Comparison of ENCODE assay signal across 8 cellular contexts in genomic region chr1:3900969-3901529, GRCh38. TPM values are rescaled to one million over a fixed set of nuclear protein-coding genes. Genes with fewer than 3 reads are reported as not detected.
A peak's percentile ranks its signal among the peaks of the same experiment; 100 is the strongest.
DNase-seq lines count a peak whose midpoint lies in the region; ATAC-seq and TF ChIP-seq lines count a peak whose summit lies in the region.

No MANE protein-coding gene starts in this region.

- POLR2A ChIA-PET in SK-N-SH (lab: Yijun Ruan, JAX): interaction anchor here (0.6 kb wide), 1 partner anchor 925 kb away, joined by 3 read pairs; no protein-coding TSS in a partner anchor

- peak overlapping the region; percentile 96 to 97 for H3K27ac Mint-ChIP-seq in activated naive CD4-positive, alpha-beta T cell treated with anti-CD3 and anti-CD28 coated beads, Interleukin-2, amount 50 U/mL, for 72 hours

- peaks cover 23 to 28% of the 10 kb centered on the region in 2 donors for H3K36me3 Mint-ChIP-seq in activated naive CD4-positive, alpha-beta T cell treated with anti-CD3 and anti-CD28 coated beads, Interleukin-2, amount 50 U/mL, for 72 hours

- H3K9ac ChIP-seq in SK-N-SH: peak overlapping the region; percentile 96

- peak; percentile 62 to 77 for ATAC-seq in activated naive CD4-positive, alpha-beta T cell treated with anti-CD3 and anti-CD28 coated beads, Interleukin-2, amount 50 U/mL, for 72 hours

- H3K27ac ChIP-seq in SK-N-SH (ENCODE audit: low read depth in 2 of 2, low read length in 1 of 2) (peak overlapping the region; percentile 91 to 97), suprapubic skin (peak overlapping the region; percentile 91)

- peaks cover 4 to 5% of the 10 kb centered on the region in 2 donors for H3K9me3 Mint-ChIP-seq in activated naive CD4-positive, alpha-beta T cell treated with anti-CD3 and anti-CD28 coated beads, Interleukin-2, amount 50 U/mL, for 72 hours

- H3K9me2 ChIP-seq in SK-N-SH: no peaks in the 10 kb centered on the region

- DNase-seq in ELF-1 (ENCODE audit: low read depth, low spot score) (peak; percentile 98), GOT3 (lab: John Stamatoyannopoulos, UW) (peak; percentile 74), LHCN-M2 (ENCODE audit: low read depth) (peak; percentile 93), SK-N-SH (peak; percentile 98), globus pallidus (ENCODE audit: low spot score) (peak; percentile 97), nucleus accumbens (lab: John Stamatoyannopoulos, UW) (peak; percentile 48 to 97 (median 90)), suprapubic skin (ENCODE audit: low spot score in 2 of 2) (peak; percentile 98 to 99)
- peak; percentile 94 to 96 for DNase-seq in activated naive CD4-positive, alpha-beta T cell treated with anti-CD3 and anti-CD28 coated beads, Interleukin-2, amount 50 U/mL, for 72 hours (ENCODE audit: low spot score in 2 of 2)

- H3K36me3 ChIP-seq in SK-N-SH (replicated peaks in 1 of 2; ENCODE audit: control insufficient read depth in 1 of 2, insufficient read depth in 2 of 2, low read length in 1 of 2) (peaks cover 0 to 12% of the 10 kb centered on the region in 2 experiments), suprapubic skin (no peaks in the 10 kb centered on the region)

- TF ChIP-seq POLR2A in suprapubic skin (IDR thresholded peaks at IDR 0.05): no peak

- H4K20me1 ChIP-seq in SK-N-SH (ENCODE audit: insufficient read depth): 0 out of 2 replicates have a peak, but pooled peaks cover 6% of the 10 kb centered on the region

- no peaks in the 10 kb centered on the region for H3K27me3 ChIP-seq in SK-N-SH (ENCODE audit: insufficient read depth)
- no peaks in the 10 kb centered on the region for H3K27me3 ChIP-seq in suprapubic skin

- H3F3A ChIP-seq in SK-N-SH (replicated peaks; ENCODE audit: insufficient read depth): no peaks in the 10 kb centered on the region

- 6% methylated on average over 6 of the region's 51 CpGs for WGBS in SK-N-SH (ENCODE audit: low lambda C conversion rate)
- 0% methylated on average over 4 of the region's 51 CpGs for WGBS in suprapubic skin

- no peaks in the 10 kb centered on the region for H3K9me3 ChIP-seq in SK-N-SH
- H3K9me3 ChIP-seq in suprapubic skin: no peaks in the 10 kb centered on the region

- H3K4me1 ChIP-seq in SK-N-SH (ENCODE audit: control insufficient read depth in 1 of 2, insufficient read depth in 2 of 2, low read depth in 1 of 2, low read length in 1 of 2) (peaks cover 0 to 18% of the 10 kb centered on the region in 2 experiments; a peak in 1 of 4 replicates), suprapubic skin (peaks cover 14% of the 10 kb centered on the region)

- H3K79me2 ChIP-seq in SK-N-SH (ENCODE audit: insufficient read depth): peaks cover 39% of the 10 kb centered on the region

- TF ChIP-seq RAD21 in SK-N-SH (IDR thresholded peaks at IDR 0.05; ENCODE audit: low read length): no peak

- TF ChIP-seq EP300 in SK-N-SH (IDR thresholded peaks at IDR 0.05; ENCODE audit: borderline replicate concordance in 1 of 2, low read depth in 1 of 2, low read length in 1 of 2) (no peak), suprapubic skin (IDR thresholded peaks at IDR 0.05) (no peak)

- CTCF ChIA-PET in SK-N-SH (lab: Yijun Ruan, JAX): interaction anchor here (2.1 kb wide), 1 partner anchor 752 kb away, joined by 5 read pairs; no protein-coding TSS in a partner anchor

- H2AFZ ChIP-seq in SK-N-SH (ENCODE audit: low read depth): peak overlapping the region; percentile 99; the same call in 1 of the 2 replicates

- peak overlapping the region; percentile 100 for H3K4me2 ChIP-seq in SK-N-SH

- TF ChIP-seq CTCF in SK-N-SH (IDR thresholded peaks at IDR 0.05): no peak
- TF ChIP-seq CTCF in suprapubic skin (IDR thresholded peaks at IDR 0.05): no peak

- H3K4me3 ChIP-seq in SK-N-SH (ENCODE audit: low read depth in 2 of 2, low read length in 1 of 2): peak overlapping the region; percentile 90 to 95
- peak overlapping the region; percentile 76 for H3K4me3 ChIP-seq in suprapubic skin

TF ChIP-seq in SK-N-SH, 30 proteins besides CTCF, POLR2A, EP300 and RAD21 (continues in another document):
- TF ChIP-seq ZBTB33 (IDR thresholded peaks at IDR 0.05; ENCODE audit: borderline replicate concordance, low read depth) (no peak), MXI1 (IDR thresholded peaks at IDR 0.05; ENCODE audit: low read depth, low read length) (peak; percentile 87), PBX3 (IDR thresholded peaks at IDR 0.05) (peak; percentile 61), USF2 (IDR thresholded peaks at IDR 0.05; ENCODE audit: borderline replicate concordance, low read depth, low read length) (no peak), MAX (IDR thresholded peaks at IDR 0.05; ENCODE audit: low read depth) (peak; percentile 58; the same call in 1 of the 2 replicates), GATA2 (CRISPR knock-in tag; IDR thresholded peaks at IDR 0.05) (no peak), SIN3A (IDR thresholded peaks at IDR 0.05; ENCODE audit: borderline replicate concordance, low read depth, low read length) (0 out of 2 replicates have a peak, but pooled peaks have one; percentile 12), IRF3 (IDR thresholded peaks at IDR 0.05; ENCODE audit: low read depth, low read length) (no peak), MEF2A (IDR thresholded peaks at IDR 0.05; ENCODE audit: borderline replicate concordance, low read depth) (no peak), RXRA (IDR thresholded peaks at IDR 0.05; ENCODE audit: borderline replicate concordance, low read depth) (no peak), FOSL2 (IDR thresholded peaks at IDR 0.05; ENCODE audit: borderline replicate concordance, low read depth) (no peak), NRF1 (IDR thresholded peaks at IDR 0.05; ENCODE audit: low read depth, low read length) (no peak)

RNA-seq across cellular contexts. Expression of gene C1orf174, which starts 1.0 kb away (rescaled TPM):
- 31.8 and 38.3 TPM in 2 replicates for total RNA-seq in LHCN-M2 (2014; rRNA removed)
- polyA plus RNA-seq in LHCN-M2 (2012): 15.1 TPM
- polyA plus RNA-seq in SK-N-SH (2012; rRNA removed): 21.4 and 22.8 TPM in 2 replicates
- polyA plus RNA-seq in SK-N-SH (2012; cell fraction: cytosol; rRNA removed): 17.2 and 19.5 TPM in 2 replicates
- polyA plus RNA-seq in SK-N-SH (2012; cell fraction: nucleus; rRNA removed): 39.6 and 40.5 TPM in 2 replicates
- total RNA-seq in activated naive CD4-positive, alpha-beta T cell treated with anti-CD3 and anti-CD28 coated beads, Interleukin-2, amount 50 U/mL, for 72 hours: 10 to 100 TPM; 28.9 to 34.7 TPM
- 10 to 100 TPM; 16.0 to 25.3 (median 19.7) TPM for total RNA-seq in suprapubic skin

RNA-seq across cellular contexts. Expression of gene DFFB, which starts 43.8 kb away (rescaled TPM):
- 6.6 and 7.2 TPM in 2 replicates for total RNA-seq in LHCN-M2 (2014; rRNA removed)
- 2.0 TPM for polyA plus RNA-seq in LHCN-M2 (2012)
- polyA plus RNA-seq in SK-N-SH (2012; rRNA removed): 8.2 and 8.9 TPM in 2 replicates
- 6.0 and 8.2 TPM in 2 replicates for polyA plus RNA-seq in SK-N-SH (2012; cell fraction: cytosol; rRNA removed)
- polyA plus RNA-seq in SK-N-SH (2012; cell fraction: nucleus; rRNA removed): 20.7 and 20.8 TPM in 2 replicates
- 10 to 100 TPM; 12.0 TPM for total RNA-seq in activated naive CD4-positive, alpha-beta T cell treated with anti-CD3 and anti-CD28 coated beads, Interleukin-2, amount 50 U/mL, for 72 hours
- 1 to 10 TPM; 2.7 to 6.8 (median 4.2) TPM for total RNA-seq in suprapubic skin

RNA-seq across cellular contexts. Expression of gene CEP104, which starts 44.0 kb away (rescaled TPM):
- total RNA-seq in LHCN-M2 (2014; rRNA removed) (14.6 TPM in 2 replicates), suprapubic skin (10 to 100 TPM; 16.1 to 56.7 (median 39.6) TPM)
- polyA plus RNA-seq in LHCN-M2 (2012): 19.3 TPM
- polyA plus RNA-seq in SK-N-SH (2012; rRNA removed): 19.2 and 22.7 TPM in 2 replicates
- 19.8 and 23.1 TPM in 2 replicates for polyA plus RNA-seq in SK-N-SH (2012; cell fraction: cytosol; rRNA removed)
- polyA plus RNA-seq in SK-N-SH (2012; cell fraction: nucleus; rRNA removed): 31.2 and 32.1 TPM in 2 replicates
- total RNA-seq in activated naive CD4-positive, alpha-beta T cell treated with anti-CD3 and anti-CD28 coated beads, Interleukin-2, amount 50 U/mL, for 72 hours: 10 to 100 TPM; 26.9 to 28.3 TPM

Comparison
In these comparisons a context has a peak if more than half of its experiments do, and no peak if none do; other contexts are left out.
1. Peak in every context shown above with its lines: DNase-seq, ATAC-seq, H3K4me3 ChIP-seq and H3K27ac ChIP-seq.